8 cellular contexts compared by ENCODE assay signal in genomic region chr1:45205000-45205909, GRCh38. TPM values are rescaled to one million over a fixed set of nuclear protein-coding genes. Genes with fewer than 3 reads are reported as not detected.
DNase-seq lines count a peak whose midpoint lies in the region; ATAC-seq, FAIRE-seq and TF ChIP-seq lines count a peak whose summit lies in the region.

No MANE protein-coding gene starts in this region.

- H3K4me1 ChIP-seq in ES-I3 (ENCODE audit: insufficient read depth, low read length) = no peaks in the 10 kb centered on the region
- H3K4me1 ChIP-seq in SJCRH30 = no peaks in the 10 kb centered on the region
- H3K4me1 ChIP-seq in mammary epithelial cell (ENCODE audit: insufficient read depth, low read length) = peaks cover 11% of the 10 kb centered on the region
- H3K4me1 ChIP-seq in smooth muscle cell (ENCODE audit: low read depth) = peaks cover 5% of the 10 kb centered on the region

- peak; percentile 24 for FAIRE-seq in islet of Langerhans (lab: Jason Lieb, UNC)

- H3K36me3 ChIP-seq in ES-I3 (ENCODE audit: insufficient read depth, low read length) = no peaks in the 10 kb centered on the region
- H3K36me3 ChIP-seq in SJCRH30 = no peaks in the 10 kb centered on the region
- H3K36me3 ChIP-seq in mammary epithelial cell (ENCODE audit: insufficient read depth, low read length) = no peaks in the 10 kb centered on the region
- H3K36me3 ChIP-seq in smooth muscle cell (ENCODE audit: low read depth) = no peaks in the 10 kb centered on the region

- in situ Hi-C loops in mammary epithelial cell (cut with MboI; ENCODE audit: low sequenced_read_pairs in 2 of 2) = no loop called here

- WGBS in mammary epithelial cell (ENCODE audit: low coverage, missing lambda C conversion rate) = 8% methylated on average over 12 of the region's 43 CpGs
- 5% methylated on average over 36 of the region's 43 CpGs for WGBS in smooth muscle cell (ENCODE audit: low lambda C conversion rate)

- intact Hi-C loops in mammary epithelial cell (cut with micrococcal nuclease) = no loop called here

- H3K27me3 ChIP-seq in SJCRH30 (peaks cover 31% of the 10 kb centered on the region), mammary epithelial cell (ENCODE audit: insufficient read depth, low read length) (peaks cover 38% of the 10 kb centered on the region), smooth muscle cell (ENCODE audit: low read depth) (peaks cover 47% of the 10 kb centered on the region)

- H3F3A ChIP-seq in smooth muscle cell (ENCODE audit: low read depth) = no peaks in the 10 kb centered on the region

- no peak overlapping the region for H3K4me3 ChIP-seq in SJCRH30
- H3K4me3 ChIP-seq in mammary epithelial cell (replicated peaks in 1 of 3; ENCODE audit: insufficient read depth in 1 of 3, low read depth in 2 of 3, low read length in 3 of 3) = peak overlapping the region in 1 of 3 experiments; percentile 16
- H3K4me3 ChIP-seq in smooth muscle cell = peak overlapping the region; percentile 49

- TF ChIP-seq CTCF in mammary epithelial cell (conservative IDR thresholded peaks at IDR 0.05 in 1 of 2, IDR thresholded peaks at IDR 0.05 in 1 of 2; ENCODE audit: extremely low read depth in 1 of 2, insufficient read depth in 1 of 2, low read depth in 1 of 2, low read length in 2 of 2) (no peak), smooth muscle cell (IDR thresholded peaks at IDR 0.05; ENCODE audit: borderline replicate concordance, insufficient read depth, poor library complexity, severe bottlenecking) (no peak)

- ATAC-seq in HG03159 (IDR thresholded peaks at IDR 0.05; ENCODE audit: unreplicated experiment) (peak; percentile 10), HG03108 (IDR thresholded peaks at IDR 0.05; ENCODE audit: unreplicated experiment) (no peak)

- H2AFZ ChIP-seq in mammary epithelial cell (ENCODE audit: low read depth, low read length) (peak overlapping the region; percentile 96), smooth muscle cell (ENCODE audit: low read depth) (peak overlapping the region; percentile 65)

- H3K79me2 ChIP-seq in mammary epithelial cell (ENCODE audit: insufficient read depth, low read length) (no peaks in the 10 kb centered on the region), smooth muscle cell (ENCODE audit: low read depth) (no peaks in the 10 kb centered on the region)

- H3K9ac ChIP-seq in ES-I3 (ENCODE audit: low read depth, low read length) (peak overlapping the region; percentile 36; the same call in 1 of the 2 replicates), mammary epithelial cell (ENCODE audit: insufficient read depth, low read length) (no peak overlapping the region), smooth muscle cell (ENCODE audit: low read depth) (no peak overlapping the region)

- H4K20me1 ChIP-seq in mammary epithelial cell (ENCODE audit: insufficient read depth, low read length) (no peaks in the 10 kb centered on the region), smooth muscle cell (ENCODE audit: low read depth) (no peaks in the 10 kb centered on the region)

- peak overlapping the region; percentile 100 for H3K4me2 ChIP-seq in mammary epithelial cell (ENCODE audit: insufficient read depth, low read depth, low read length)
- peak overlapping the region; percentile 85 for H3K4me2 ChIP-seq in smooth muscle cell

- DNase-seq in SJCRH30 (peak; percentile 38 to 40), mammary epithelial cell (no peak), smooth muscle cell (lab: John Stamatoyannopoulos, UW; ENCODE audit: unreplicated experiment) (peak; percentile 32), OCI-M2 (lab: John Stamatoyannopoulos, UW; ENCODE audit: unreplicated experiment) (no peak)

- BruUV-seq in mammary epithelial cell (replicated peaks; lab: Mats Ljungman, UMichigan) = no TSS peak

- CTCF ChIA-PET in mammary epithelial cell (lab: Charles Lee; ENCODE audit: low non-redundant PET) = no interaction called here

- no peak overlapping the region for H3K27ac ChIP-seq in SJCRH30
- H3K27ac ChIP-seq in mammary epithelial cell (ENCODE audit: insufficient read depth, low read depth, low read length) = no peak overlapping the region
- H3K27ac ChIP-seq in smooth muscle cell (ENCODE audit: low read depth) = no peak overlapping the region

- dilution Hi-C loops in mammary epithelial cell (cut with HindIII; ENCODE audit: low sequenced_read_pairs) = no loop called here

- H3K9me3 ChIP-seq in ES-I3 (ENCODE audit: control insufficient read depth, insufficient read depth, low read length) (no peaks in the 10 kb centered on the region), SJCRH30 (replicated peaks) (peaks cover 3% of the 10 kb centered on the region; the same call in 1 of the 2 replicates), mammary epithelial cell (replicated peaks; ENCODE audit: insufficient read depth, low read length) (no peaks in the 10 kb centered on the region), smooth muscle cell (replicated peaks; ENCODE audit: low read depth) (no peaks in the 10 kb centered on the region)

RNA-seq across cellular contexts. Expression of gene ZSWIM5, which starts 1.1 kb away (rescaled TPM):
- total RNA-seq in SJCRH30 (2014; rRNA removed; shearing (Covaris generic)) = 0.08 and 0.18 TPM in 2 replicates
- total RNA-seq in mammary epithelial cell (under 1 TPM; 0.07 to 0.50 TPM), smooth muscle cell (0.13 and 0.22 TPM in 2 replicates)
- polyA plus RNA-seq in mammary epithelial cell (0.02 TPM), smooth muscle cell (0.26 and 0.58 TPM in 2 replicates)
- polyA minus RNA-seq in mammary epithelial cell = not detected

Comparison
In these comparisons a context has a peak if more than half of its experiments do, and no peak if none do; other contexts are left out.
1. DNase-seq: peak in SJCRH30 (2 of 2) and smooth muscle cell (single experiment); none in mammary epithelial cell (single experiment) and OCI-M2 (single experiment).